In the genomic region with DNA sequence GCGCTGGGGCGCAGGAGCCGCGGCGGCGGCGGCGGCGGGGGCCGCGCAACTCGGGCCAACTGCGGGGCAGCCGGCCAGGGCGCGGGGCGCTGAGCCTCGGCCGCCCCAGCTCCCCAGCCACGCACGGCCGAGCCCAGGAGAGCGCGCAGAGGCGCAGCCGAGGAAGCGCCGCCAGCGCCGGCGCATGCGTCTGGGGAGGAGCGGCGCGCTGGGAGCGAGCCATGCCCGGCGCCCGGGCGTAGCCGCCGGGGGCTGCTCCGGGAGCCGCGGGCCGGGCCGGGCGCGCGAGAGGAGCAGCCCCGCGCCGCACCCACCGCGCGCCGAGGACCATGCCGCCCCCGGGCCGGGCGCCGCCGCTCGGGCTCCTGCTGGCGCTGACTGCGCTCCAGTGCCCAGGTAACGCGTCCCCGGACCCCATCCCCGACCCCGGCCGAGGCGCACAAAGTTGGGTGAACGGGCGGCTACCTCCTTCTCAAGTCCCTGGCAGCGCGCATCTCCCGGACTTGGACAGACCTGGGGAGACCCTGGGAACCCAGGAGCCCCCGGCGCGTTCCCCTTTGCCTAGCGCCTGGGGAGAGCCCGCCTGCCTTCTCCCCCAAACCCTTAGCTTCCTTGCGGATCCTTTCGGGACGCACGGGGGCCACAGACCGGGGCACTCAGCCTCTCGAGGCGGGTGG, we compare ENCODE assay signal across 8 cellular contexts. TPM values are rescaled to one million over a fixed set of nuclear protein-coding genes. Genes with fewer than 3 reads are reported as not detected.
A peak's percentile ranks its signal among the peaks of the same experiment; 100 is the strongest.
DNase-seq lines count a peak whose midpoint lies in the region; ATAC-seq, FAIRE-seq and TF ChIP-seq lines count a peak whose summit lies in the region.

No MANE protein-coding gene starts in this region.

- H3K27ac Mint-ChIP-seq in natural killer cell treated with Interleukin-12 subunit alpha and Interleukin-12 subunit beta and Interleukin-15 and Interleukin-18, amount 100 ng/mL, for 72 hours, result no peak overlapping the region
- no peak overlapping the region for H3K27ac Mint-ChIP-seq in naive thymus-derived CD8-positive, alpha-beta T cell

- H2AFZ ChIP-seq in DND-41 (ENCODE audit: low read depth, low read length) (no peak overlapping the region), GM12878 (ENCODE audit: control insufficient read depth, low read depth, low read length) (no peak overlapping the region)

- CTCF ChIA-PET in GM12878 (lab: Yijun Ruan, JAX), result interaction anchor here (1.5 to 2.1 kb wide), 2 partner anchors 15 to 16 kb away, joined by 3 to 6 read pairs; no protein-coding TSS in a partner anchor

- no peak for FAIRE-seq in GM12878 (lab: Jason Lieb, UNC)

- no peak for TF ChIP-seq RAD21 in GM12878 (IDR thresholded peaks at IDR 0.05; ENCODE audit: insufficient read depth, low read depth, low read length)

- H3K79me2 ChIP-seq in DND-41 (ENCODE audit: insufficient read depth, low read length), result no peaks in the 10 kb centered on the region
- H3K79me2 ChIP-seq in GM12878 (ENCODE audit: control insufficient read depth, insufficient read depth, low read length), result no peaks in the 10 kb centered on the region

- TF ChIP-seq EP300 in GM12878 (IDR thresholded peaks at IDR 0.05; ENCODE audit: borderline replicate concordance in 1 of 2, control insufficient read depth in 1 of 2, low read depth in 2 of 2, low read length in 2 of 2), result no peak

- H3K9me3 ChIP-seq in DND-41 (ENCODE audit: insufficient read depth, low read length, severe bottlenecking) (no peaks in the 10 kb centered on the region), HAP-1 (no peaks in the 10 kb centered on the region), GM12878 (replicated peaks; ENCODE audit: control insufficient read depth, insufficient read depth, low read length) (no peaks in the 10 kb centered on the region)

- in situ Hi-C loops in HAP-1 (cut with MboI; ENCODE audit: low sequenced_read_pairs) (loop anchor here (10.0 kb wide), 1 partner anchor 208 kb away; no protein-coding TSS in a partner anchor), GM12878 (cut with MboI) (loop anchor here (25.0 kb wide), 1 partner anchor 1676 kb away; no protein-coding TSS in a partner anchor)

- RAD21 ChIA-PET in GM12878 (lab: Charles Lee; ENCODE audit: unreplicated experiment), result no interaction called here

- H3K4me2 ChIP-seq in DND-41 (ENCODE audit: insufficient read depth, low read length) (peak overlapping the region; percentile 50; the same call in 1 of the 2 replicates), GM12878 (ENCODE audit: control insufficient read depth, insufficient read depth) (no peak overlapping the region; the same call in 1 of the 2 replicates)

- H3K9ac ChIP-seq in DND-41 (ENCODE audit: low read depth, low read length), result no peak overlapping the region
- no peak overlapping the region for H3K9ac ChIP-seq in GM12878 (ENCODE audit: control insufficient read depth, insufficient read depth, low read length)

- H3K4me3 ChIP-seq in DND-41 (ENCODE audit: low read depth in 1 of 2, low read length in 2 of 2), result 0 out of 4 replicates have a peak overlapping the region, but pooled peaks of 1 of the 2 experiments have one; percentile 33
- H3K4me3 ChIP-seq in HAP-1, result peak overlapping the region; percentile 13; the same call in 1 of the 2 replicates
- H3K4me3 ChIP-seq in GM12878, result no peak overlapping the region
- H3K4me3 ChIP-seq in lower leg skin (ENCODE audit: low read depth, poor library complexity, severe bottlenecking), result no peak overlapping the region

- no peak for TF ChIP-seq POLR2A in GM12878 (IDR thresholded peaks at IDR 0.05; ENCODE audit: low read depth, low read length)
- no peak for TF ChIP-seq POLR2A in lower leg skin (IDR thresholded peaks at IDR 0.05)

- intact Hi-C loops in GM12878 (cut with micrococcal nuclease; ENCODE audit: unreplicated experiment) (loop anchor here (10.0 kb wide), 3 partner anchors 498 to 878 kb away; no protein-coding TSS in a partner anchor), lower leg skin (cut with DNase I; ENCODE audit: low total_unique reads) (no loop called here)

- no TSS peak for BruUV-seq in GM12878 (replicated peaks; lab: Mats Ljungman, UMichigan)

- H3K4me1 Mint-ChIP-seq in natural killer cell treated with Interleukin-12 subunit alpha and Interleukin-12 subunit beta and Interleukin-15 and Interleukin-18, amount 100 ng/mL, for 72 hours (ENCODE audit: low read depth in 2 of 2), result peaks cover 0 to 5% of the 10 kb centered on the region in 2 donors
- peaks cover 2 to 17% (median 9%) of the 10 kb centered on the region in 4 donors for H3K4me1 Mint-ChIP-seq in naive thymus-derived CD8-positive, alpha-beta T cell

- H3K36me3 ChIP-seq in DND-41 (ENCODE audit: insufficient read depth, low read length) (no peaks in the 10 kb centered on the region), HAP-1 (replicated peaks) (no peaks in the 10 kb centered on the region), GM12878 (ENCODE audit: control insufficient read depth in 2 of 2, insufficient read depth in 2 of 2, low read length in 1 of 2) (no peaks in the 10 kb centered on the region)

- H3K27me3 ChIP-seq in DND-41 (ENCODE audit: insufficient read depth, low read length, poor library complexity) (peaks cover 49% of the 10 kb centered on the region), HAP-1 (ENCODE audit: low read depth) (peaks cover 31% of the 10 kb centered on the region), GM12878 (replicated peaks in 1 of 2; ENCODE audit: control insufficient read depth in 2 of 2, insufficient read depth in 2 of 2, low read length in 1 of 2) (peaks cover 10 to 15% of the 10 kb centered on the region in 2 experiments)

- ATAC-seq in DND-41 (ENCODE audit: insufficient read depth, low read depth) (peak; percentile 18; the same call in 1 of the 3 replicates), GM12878 (no peak)
- peak; percentile 21 to 26 for ATAC-seq in natural killer cell treated with Interleukin-12 subunit alpha and Interleukin-12 subunit beta and Interleukin-15 and Interleukin-18, amount 100 ng/mL, for 72 hours
- ATAC-seq in naive thymus-derived CD8-positive, alpha-beta T cell, result no peak

- no peaks in the 10 kb centered on the region for H3K9me3 Mint-ChIP-seq in natural killer cell treated with Interleukin-12 subunit alpha and Interleukin-12 subunit beta and Interleukin-15 and Interleukin-18, amount 100 ng/mL, for 72 hours
- no peaks in the 10 kb centered on the region for H3K9me3 Mint-ChIP-seq in naive thymus-derived CD8-positive, alpha-beta T cell

- TF ChIP-seq CTCF in DND-41 (IDR thresholded peaks at IDR 0.05; ENCODE audit: borderline replicate concordance, extremely low read depth, low read length, poor library complexity, severe bottlenecking) (no peak), GM12878 (IDR thresholded peaks at IDR 0.05 in 2 of 3, conservative IDR thresholded peaks at IDR 0.05 in 1 of 3; ENCODE audit: control insufficient read depth in 2 of 3, extremely low read depth in 1 of 3, insufficient read depth in 1 of 3, low read depth in 3 of 3, low read length in 3 of 3) (no peak), lower leg skin (IDR thresholded peaks at IDR 0.05) (no peak)

- POLR2A ChIA-PET in GM12878 (lab: Charles Lee), result no interaction called here
- POLR2A ChIA-PET in naive thymus-derived CD8-positive, alpha-beta T cell (lab: Charles Lee), result no interaction called here

- H3K4me3 Mint-ChIP-seq in natural killer cell treated with Interleukin-12 subunit alpha and Interleukin-12 subunit beta and Interleukin-15 and Interleukin-18, amount 100 ng/mL, for 72 hours, result no peak overlapping the region
- H3K4me3 Mint-ChIP-seq in naive thymus-derived CD8-positive, alpha-beta T cell, result peak overlapping the region in 2 of 10 donors; percentile 30 to 42

- no peak for DNase-seq in DND-41
- no peak for DNase-seq in HAP-1 (ENCODE audit: low spot score in 2 of 2)
- DNase-seq in GM12878 (ENCODE audit: low read depth, low spot score), result no peak
- DNase-seq in natural killer cell treated with Interleukin-12 subunit alpha and Interleukin-12 subunit beta and Interleukin-15 and Interleukin-18, amount 100 ng/mL, for 72 hours (ENCODE audit: low spot score), result no peak
- no peak for DNase-seq in NCI-H1930 (lab: John Stamatoyannopoulos, UW)
- no peak for DNase-seq in NCI-H1417 treated with DMSO at 0.1 percent for 48 hours (lab: John Stamatoyannopoulos, UW)
- no peak for DNase-seq in naive thymus-derived CD8-positive, alpha-beta T cell
- DNase-seq in lower leg skin (ENCODE audit: low spot score in 2 of 2), result no peak

- H3K27ac ChIP-seq in DND-41 (ENCODE audit: low read length), result no peak overlapping the region
- no peak overlapping the region for H3K27ac ChIP-seq in GM12878 (ENCODE audit: control insufficient read depth, insufficient read depth)

- H3K36me3 Mint-ChIP-seq in natural killer cell treated with Interleukin-12 subunit alpha and Interleukin-12 subunit beta and Interleukin-15 and Interleukin-18, amount 100 ng/mL, for 72 hours, result no peaks in the 10 kb centered on the region
- H3K36me3 Mint-ChIP-seq in naive thymus-derived CD8-positive, alpha-beta T cell, result peaks cover 0 to 9% (median 2%) of the 10 kb centered on the region in 3 donors

- peaks cover 8% of the 10 kb centered on the region; the same call in 1 of the 2 replicates for H3K4me1 ChIP-seq in DND-41 (ENCODE audit: insufficient read depth, low read length)
- H3K4me1 ChIP-seq in HAP-1, result no peaks in the 10 kb centered on the region; the same call in 1 of the 2 replicates
- no peaks in the 10 kb centered on the region for H3K4me1 ChIP-seq in GM12878 (ENCODE audit: control insufficient read depth, insufficient read depth, low read length)

- peaks cover 5% of the 10 kb centered on the region; the same call in 1 of the 2 replicates for H4K20me1 ChIP-seq in DND-41 (ENCODE audit: insufficient read depth, low read length)
- no peaks in the 10 kb centered on the region for H4K20me1 ChIP-seq in GM12878 (ENCODE audit: control insufficient read depth, insufficient read depth)

- H3K27me3 Mint-ChIP-seq in natural killer cell treated with Interleukin-12 subunit alpha and Interleukin-12 subunit beta and Interleukin-15 and Interleukin-18, amount 100 ng/mL, for 72 hours, result peaks cover 53 to 56% of the 10 kb centered on the region in 2 donors
- H3K27me3 Mint-ChIP-seq in naive thymus-derived CD8-positive, alpha-beta T cell, result peaks cover 37 to 81% (median 61%) of the 10 kb centered on the region in 5 donors

- WGBS in GM12878 (ENCODE audit: insufficient coverage, insufficient replicate concordance, low lambda C conversion rate, missing lambda C conversion rate), result 3% methylated on average over 75 of the region's 90 CpGs
- 2% methylated on average over 8 to 33 of the region's 90 CpGs for WGBS in lower leg skin, 2 donors

- SMC1A ChIA-PET in GM12878 (lab: Charles Lee; ENCODE audit: uncharacterized antibody, unreplicated experiment), result no interaction called here

RNA-seq across cellular contexts. Expression of gene TMEM132B, which starts 0.4 kb away (rescaled TPM):
- 0.76 and 0.79 TPM in 2 replicates for total RNA-seq in GM12878 (2013; cell fraction: nucleolus; rRNA removed)
- 0.44 and 0.51 TPM in 2 replicates for total RNA-seq in GM12878 (2014; rRNA removed)
- total RNA-seq in GM12878 (2014; rRNA removed; fragmentation: Illumina TruSeq; extraction: Trizol), result 0.27 and 0.28 TPM in 2 replicates
- total RNA-seq in GM12878 (2021), result 0.27 and 0.80 TPM in 2 replicates
- 0.13 TPM for polyA plus RNA-seq in GM12878 (2011; ENCODE audit: low read depth)
- polyA plus RNA-seq in GM12878 (2011; rRNA removed), result 0.37 and 0.58 TPM in 2 replicates
- 0.12 and 0.21 TPM in 2 replicates for polyA plus RNA-seq in GM12878 (2011; cell fraction: cytosol; rRNA removed)
- 0.88 and 1.1 TPM in 2 replicates for polyA plus RNA-seq in GM12878 (2011; cell fraction: nucleus; rRNA removed)
- polyA plus RNA-seq in GM12878 (2012), result 0.11 and 0.12 TPM in 2 replicates
- polyA plus RNA-seq in GM12878 (2014; fragmentation: Illumina TruSeq; extraction: Trizol), result 0.50 and 0.57 TPM in 2 replicates
- polyA plus RNA-seq in GM12878 (2014; fragmentation: Nextera tagmentation; extraction: Ambion mirVana), result under 1 TPM; 0.09 to 0.34 TPM
- polyA plus RNA-seq in GM12878 (2014; rRNA removed), result 0.41 and 0.42 TPM in 2 replicates
- polyA plus RNA-seq in GM12878 (2016; fragmentation: Nextera tagmentation; extraction: Ambion mirVana), result under 1 TPM; 0.68 to 0.79 TPM
- polyA minus RNA-seq in GM12878 (2011; rRNA and poly(A)+ RNA removed), result 0.57 and 0.80 TPM in 2 replicates
- polyA minus RNA-seq in GM12878 (2011; cell fraction: cytosol; rRNA and poly(A)+ RNA removed), result 0.10 TPM in 1 of 2 replicates, not detected in the other
- 0.73 and 0.96 TPM in 2 replicates for polyA minus RNA-seq in GM12878 (2011; cell fraction: nucleus; rRNA and poly(A)+ RNA removed)
- not detected for total RNA-seq in natural killer cell treated with Interleukin-12 subunit alpha and Interleukin-12 subunit beta and Interleukin-15 and Interleukin-18, amount 100 ng/mL, for 72 hours
- not detected for total RNA-seq in naive thymus-derived CD8-positive, alpha-beta T cell
- not detected for polyA plus RNA-seq in naive thymus-derived CD8-positive, alpha-beta T cell
- 1 to 10 TPM; 2.2 to 5.8 (median 3.1) TPM for total RNA-seq in lower leg skin

Comparison
In these comparisons a context has a peak if more than half of its experiments do, and no peak if none do; other contexts are left out.
1. ATAC-seq: peak in DND-41 (single experiment) and natural killer cell treated with Interleukin-12 subunit alpha and Interleukin-12 subunit beta and Interleukin-15 and Interleukin-18, amount 100 ng/mL, for 72 hours (2 of 2); none in GM12878 (single experiment) and naive thymus-derived CD8-positive, alpha-beta T cell (0 of 2).